In genomic region chrX:83469551-83469950, GRCh38 we compare ENCODE assay signal across 8 cellular contexts. TPM values are rescaled to one million over a fixed set of nuclear protein-coding genes. Genes with fewer than 3 reads are reported as not detected.
DNase-seq lines count a peak whose midpoint lies in the region; ATAC-seq, FAIRE-seq and TF ChIP-seq lines count a peak whose summit lies in the region.

No MANE protein-coding gene starts in this region.

- no peaks in the 10 kb centered on the region for H3K27me3 ChIP-seq in thoracic aorta (replicated peaks; ENCODE audit: insufficient read depth)

- no peaks in the 10 kb centered on the region for H3K36me3 ChIP-seq in thoracic aorta

- POLR2A ChIA-PET in A549 (lab: Yijun Ruan, JAX) = no interaction called here
- POLR2A ChIA-PET in GM10248 (lab: Yijun Ruan, JAX) = no interaction called here

- DNase-seq in A549 (ENCODE audit: low read depth in 1 of 2, low spot score in 1 of 2) (peak; percentile 0 to 4), GM10248 (ENCODE audit: extremely low spot score) (peak; percentile 21), NCI-H460 (ENCODE audit: extremely low read depth, low read depth) (peak; percentile 30), endothelial cell (ENCODE audit: low spot score) (peak; percentile 31), thoracic aorta (ENCODE audit: low spot score) (no peak), epidermal melanocyte (ENCODE audit: insufficient read length, low spot score) (no peak), glomerular visceral epithelial cell (ENCODE audit: extremely low spot score) (no peak)

- H3K4me1 ChIP-seq in A549 (no peaks in the 10 kb centered on the region), thoracic aorta (ENCODE audit: control insufficient read depth in 1 of 2, low read depth in 2 of 2) (no peaks in the 10 kb centered on the region)

- H3K27ac Mint-ChIP-seq in endothelial cell (ENCODE audit: unreplicated experiment) = no peak overlapping the region

- no peak for TF ChIP-seq POLR2A in A549 (IDR thresholded peaks at IDR 0.05; ENCODE audit: low read length)

- H3K36me3 Mint-ChIP-seq in endothelial cell (ENCODE audit: low read depth, unreplicated experiment) = no peaks in the 10 kb centered on the region

- TF ChIP-seq CTCF in A549 (IDR thresholded peaks at IDR 0.05) = no peak
- peak; percentile 38 for TF ChIP-seq CTCF in GM10248 (IDR thresholded peaks at IDR 0.05; ENCODE audit: control extremely low read depth, extremely low read depth, low read depth, missing control alignments)
- peak; percentile 45 for TF ChIP-seq CTCF in endothelial cell (IDR thresholded peaks at IDR 0.05; ENCODE audit: unreplicated experiment)
- peak; percentile 8 for TF ChIP-seq CTCF in thoracic aorta (IDR thresholded peaks at IDR 0.05)

- no peak overlapping the region for H3K4me2 ChIP-seq in A549

- no peak for TF ChIP-seq EP300 in A549 (IDR thresholded peaks at IDR 0.05)

- no peak overlapping the region for H3K4me3 Mint-ChIP-seq in endothelial cell (ENCODE audit: unreplicated experiment)

- H3K27ac ChIP-seq in A549 (no peak overlapping the region), thoracic aorta (no peak overlapping the region)

- FAIRE-seq in A549 (lab: Jason Lieb, UNC) = no peak

- H3K9me3 Mint-ChIP-seq in endothelial cell (ENCODE audit: unreplicated experiment) = no peaks in the 10 kb centered on the region

- H3K27me3 Mint-ChIP-seq in endothelial cell (ENCODE audit: unreplicated experiment) = no peaks in the 10 kb centered on the region

- H3K4me3 ChIP-seq in A549 = no peak overlapping the region
- H3K4me3 ChIP-seq in thoracic aorta = no peak overlapping the region

- CTCF ChIA-PET in A549 (lab: Yijun Ruan, JAX) = interaction anchor here (0.6 to 0.8 kb wide), 2 partner anchors 165 to 464 kb away, joined by 3 read pairs; no protein-coding TSS in a partner anchor
- CTCF ChIA-PET in GM10248 (lab: Yijun Ruan, JAX) = interaction anchor here (0.9 to 2.1 kb wide), 7 partner anchors 12 to 291 kb away, joined by 3 to 20 read pairs (median 4); no protein-coding TSS in a partner anchor

- ATAC-seq in A549 (no peak), HG02642 (IDR thresholded peaks at IDR 0.05; ENCODE audit: poor library complexity, unreplicated experiment) (peak; percentile 78), thoracic aorta (ENCODE audit: insufficient number of reproducible peaks, low FRiP score, low read depth) (no peak)

- no peaks in the 10 kb centered on the region for H3K4me1 Mint-ChIP-seq in endothelial cell (ENCODE audit: unreplicated experiment)

- no peak for TF ChIP-seq RAD21 in A549 (conservative IDR thresholded peaks at IDR 0.05 in 1 of 2, IDR thresholded peaks at IDR 0.05 in 1 of 2)

- H3K9me3 ChIP-seq in A549 (no peaks in the 10 kb centered on the region), thoracic aorta (no peaks in the 10 kb centered on the region)

TF ChIP-seq in A549, 52 proteins besides CTCF, POLR2A, EP300 and RAD21:
- TF ChIP-seq POLR2AphosphoS2 (conservative IDR thresholded peaks at IDR 0.05; ENCODE audit: low read length) = no peak
- TF ChIP-seq CEBPB (IDR thresholded peaks at IDR 0.05) = no peak
- TF ChIP-seq ESRRA (IDR thresholded peaks at IDR 0.05; ENCODE audit: borderline replicate concordance, low read length) = no peak
- TF ChIP-seq HDAC2 (IDR thresholded peaks at IDR 0.05) = no peak
- TF ChIP-seq CHD4 (IDR thresholded peaks at IDR 0.05; ENCODE audit: borderline replicate concordance) = no peak
- TF ChIP-seq NPAS2 (CRISPR knock-in tag; IDR thresholded peaks at IDR 0.05; ENCODE audit: borderline replicate concordance) = no peak
- no peak for TF ChIP-seq MYC (IDR thresholded peaks at IDR 0.05; ENCODE audit: borderline replicate concordance, low read length)
- no peak for TF ChIP-seq JUNB (IDR thresholded peaks at IDR 0.05)
- no peak for TF ChIP-seq RFX5 (IDR thresholded peaks at IDR 0.05)
- no peak for TF ChIP-seq HMGXB4 (CRISPR knock-in tag; IDR thresholded peaks at IDR 0.05; ENCODE audit: borderline replicate concordance)
- TF ChIP-seq HOXB13 (CRISPR knock-in tag; IDR thresholded peaks at IDR 0.05; ENCODE audit: low read depth) = no peak
- TF ChIP-seq, protein P1, sequence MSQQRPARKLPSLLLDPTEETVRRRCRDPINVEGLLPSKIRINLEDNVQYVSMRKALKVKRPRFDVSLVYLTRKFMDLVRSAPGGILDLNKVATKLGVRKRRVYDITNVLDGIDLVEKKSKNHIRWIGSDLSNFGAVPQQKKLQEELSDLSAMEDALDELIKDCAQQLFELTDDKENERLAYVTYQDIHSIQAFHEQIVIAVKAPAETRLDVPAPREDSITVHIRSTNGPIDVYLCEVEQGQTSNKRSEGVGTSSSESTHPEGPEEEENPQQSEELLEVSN (IDR thresholded peaks at IDR 0.05; ENCODE audit: borderline replicate concordance, low read depth) = no peak
- TF ChIP-seq NR3C1 (IDR thresholded peaks at IDR 0.05) = no peak
- TF ChIP-seq RARB (CRISPR knock-in tag; IDR thresholded peaks at IDR 0.05) = no peak
- TF ChIP-seq, protein P2, sequence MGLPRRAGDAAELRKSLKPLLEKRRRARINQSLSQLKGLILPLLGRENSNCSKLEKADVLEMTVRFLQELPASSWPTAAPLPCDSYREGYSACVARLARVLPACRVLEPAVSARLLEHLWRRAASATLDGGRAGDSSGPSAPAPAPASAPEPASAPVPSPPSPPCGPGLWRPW (IDR thresholded peaks at IDR 0.05) = no peak
- TF ChIP-seq FOXS1 (CRISPR knock-in tag; IDR thresholded peaks at IDR 0.05) = no peak

RNA-seq across cellular contexts. Expression of gene POU3F4, which starts 38.5 kb away (rescaled TPM):
- polyA plus RNA-seq in A549 (2011; rRNA removed) (not detected in 2 replicates), A549 (2017; fragmentation: RNase III; extraction: RNeasy Plus Mini Kit Qiagen cat#74134 plus additional on column Dnase treatment) (not detected in 3 replicates)
- polyA plus RNA-seq in A549 (2012; cell fraction: cytosol; rRNA removed) = not detected in 2 replicates
- not detected in 2 replicates for polyA plus RNA-seq in A549 (2012; cell fraction: nucleus; rRNA removed)
- not detected in 2 replicates for polyA minus RNA-seq in A549 (2011; rRNA and poly(A)+ RNA removed)
- not detected in 2 replicates for total RNA-seq in NCI-H460 (2014; rRNA removed; shearing (Covaris generic))
- not detected in 2 replicates for polyA plus RNA-seq in NCI-H460 (2014; cell fraction: nucleus; rRNA removed)
- total RNA-seq in endothelial cell (ENCODE audit: unreplicated experiment) (not detected), thoracic aorta (not detected)

Comparison
In these comparisons a context has a peak if more than half of its experiments do, and no peak if none do; other contexts are left out.
1. DNase-seq: peak in A549 (2 of 2), GM10248 (single experiment), NCI-H460 (single experiment) and endothelial cell (single experiment); none in thoracic aorta (single experiment), epidermal melanocyte (single experiment) and glomerular visceral epithelial cell (single experiment).